ENCODE assay signal across 9 cellular contexts in genomic region chr5:989961-990530, GRCh38. TPM values are rescaled to one million over a fixed set of nuclear protein-coding genes. Genes with fewer than 3 reads are reported as not detected.
DNase-seq lines count a peak whose midpoint lies in the region; ATAC-seq and TF ChIP-seq lines count a peak whose summit lies in the region.
"Had no signal": no experiment of that assay in that cellular context is flagged by ENCODE, and none has a peak within 500 bp of the region (broad histone marks: within the 10 kb centered on the region; RNA-seq: fewer than 3 reads in every experiment).

No MANE protein-coding gene starts in this region.

- DNase-seq in GM13976 (ENCODE audit: low spot score) (no peak), adipocyte (ENCODE audit: low read depth) (no peak), heart right ventricle (peak; percentile 73 to 81), pulmonary artery endothelial cell (ENCODE audit: low read depth, low spot score) (peak; percentile 10), AG20443 (ENCODE audit: low spot score) (no peak), NCI-H526 (lab: John Stamatoyannopoulos, UW) (no peak), NCI-H748 treated with DMSO at 0.1 percent for 48 hours (lab: John Stamatoyannopoulos, UW) (no peak)
- DNase-seq in stimulated activated CD4-positive, alpha-beta T cell treated with anti-CD3 and anti-CD28 coated beads, Interleukin-4, amount 100 ng/mL, for 24 hours: no peak

- H3K9ac ChIP-seq in adipocyte (ENCODE audit: low read length): peak overlapping the region; percentile 81

- H3K9me3 ChIP-seq in adipocyte (ENCODE audit: control insufficient read depth, low read length) (peaks cover 19% of the 10 kb centered on the region), heart right ventricle (peaks cover 0 to 11% (median 0%) of the 10 kb centered on the region in 11 donors)

- 29 to 35% methylated on average over 14 of the region's 14 CpGs for WGBS in heart right ventricle, 2 donors

- H3K36me3 ChIP-seq in adipocyte (ENCODE audit: control insufficient read depth, insufficient read depth, low read length, severe bottlenecking) (no peaks in the 10 kb centered on the region), heart right ventricle (no peaks in the 10 kb centered on the region)

- H3K27me3 ChIP-seq in adipocyte (replicated peaks; ENCODE audit: control insufficient read depth, insufficient read depth, low read length) (peaks cover 11% of the 10 kb centered on the region), heart right ventricle (peaks cover 0 to 8% (median 0%) of the 10 kb centered on the region in 7 donors)

- peaks cover 42% of the 10 kb centered on the region for H3K4me1 ChIP-seq in adipocyte (ENCODE audit: control insufficient read depth, insufficient read depth, low read length)
- peaks cover 6 to 56% (median 26%) of the 10 kb centered on the region in 9 donors for H3K4me1 ChIP-seq in heart right ventricle

- TF ChIP-seq CTCF in GM13976 (IDR thresholded peaks at IDR 0.05; ENCODE audit: borderline replicate concordance, control extremely low read depth, extremely low read depth, insufficient read depth, missing control alignments) (peak; percentile 30), heart right ventricle (IDR thresholded peaks at IDR 0.05) (peak; percentile 33 to 84 (median 70))

- in situ Hi-C loops in GM13976 (cut with MboI; ENCODE audit: low sequenced_read_pairs, unreplicated experiment): no loop called here

- ATAC-seq in heart right ventricle: peak; percentile 63 to 88 (median 76)

- intact Hi-C loops in heart right ventricle (cut with DNase I): loop anchor here in 5 of 10 donors (1.0 to 10.0 kb wide), 6 partner anchors 142 to 177 kb away; no protein-coding TSS in a partner anchor

- peak overlapping the region in 9 of 10 donors; percentile 22 to 81 (median 65) for H3K27ac ChIP-seq in heart right ventricle

- H3K4me3 ChIP-seq in adipocyte (ENCODE audit: low read length): peak overlapping the region; percentile 34
- H3K4me3 ChIP-seq in heart right ventricle: no peak overlapping the region

RNA-seq across cellular contexts. Expression of gene NKD2, which starts 18.6 kb away (rescaled TPM):
- total RNA-seq in heart right ventricle (1 to 10 TPM in 7 of 10 donors, under 1 TPM in 3; 0.31 to 4.5 (median 1.5) TPM), pulmonary artery endothelial cell (0.13 TPM in 1 of 2 replicates, not detected in the other)
- polyA plus RNA-seq in heart right ventricle: 10 to 100 TPM in 1 of 2 donors, 1 to 10 TPM in 1; 5.3 to 12.7 TPM
- polyA plus RNA-seq: fibroblast of lung had no signal

Comparison
In these comparisons a context has a peak if more than half of its experiments do, and no peak if none do; other contexts are left out.
1. DNase-seq: peak in heart right ventricle (2 of 2) and pulmonary artery endothelial cell (single experiment); none in GM13976 (single experiment), adipocyte (single experiment), AG20443 (single experiment), NCI-H526 (0 of 2), stimulated activated CD4-positive, alpha-beta T cell treated with anti-CD3 and anti-CD28 coated beads, Interleukin-4, amount 100 ng/mL, for 24 hours (single experiment) and NCI-H748 treated with DMSO at 0.1 percent for 48 hours (single experiment).